In genomic region chr3:24315991-24316390, GRCh38 we compare ENCODE assay signal across 26 cellular contexts.
A peak's percentile ranks its signal among the peaks of the same experiment; 100 is the strongest.
DNase-seq lines count a peak whose midpoint lies in the region; ATAC-seq and TF ChIP-seq lines count a peak whose summit lies in the region.
"Had no signal": no experiment of that assay in that cellular context is flagged by ENCODE, and none has a peak within 500 bp of the region (broad histone marks: within the 10 kb centered on the region; RNA-seq: fewer than 3 reads in every experiment).

No MANE protein-coding gene starts in this region.

- DNase-seq in Caco-2 (no peak), adipocyte (ENCODE audit: low read depth) (peak; percentile 52), fibroblast of peridontal ligament (ENCODE audit: extremely low read depth) (peak; percentile 81), renal cortical epithelial cell (ENCODE audit: low read depth) (peak; percentile 72), NCI-H526 treated with DMSO at 0.1 percent for 48 hours (lab: John Stamatoyannopoulos, UW) (no peak), NCI-H187 treated with DMSO at 0.1 percent for 48 hours (lab: John Stamatoyannopoulos, UW) (no peak)
- DNase-seq: activated CD4-positive, alpha-beta T cell treated with anti-CD3 and anti-CD28 coated beads for 36 hours; activated naive CD4-positive, alpha-beta T cell treated with anti-CD3 and anti-CD28 coated beads for 36 hours; activated T-cell treated with anti-CD3 and anti-CD28 coated beads, Interleukin-2, amount 50 U/mL, for 4 hours; caudate nucleus; CD4-positive, CD25-positive, alpha-beta regulatory T cell; DMS 273 treated with DMSO at 0.1 percent for 48 hours; glutamatergic neuron; left colon; midbrain; MM.1S; natural killer cell; NCI-H1436 treated with DMSO at 0.1 percent for 48 hours; NCI-H2171; SIG-M5; stomach had no signal

- H3K4me1 Mint-ChIP-seq in Caco-2 (ENCODE audit: low read depth, unreplicated experiment), result peaks cover 22% of the 10 kb centered on the region
- H3K4me1 Mint-ChIP-seq: activated CD4-positive, alpha-beta T cell treated with anti-CD3 and anti-CD28 coated beads for 36 hours; CD4-positive, CD25-positive, alpha-beta regulatory T cell; natural killer cell had no signal

- H3K4me3 Mint-ChIP-seq in Caco-2 (ENCODE audit: unreplicated experiment), result peak overlapping the region; percentile 57
- H3K4me3 Mint-ChIP-seq: activated CD4-positive, alpha-beta T cell treated with anti-CD3 and anti-CD28 coated beads for 36 hours; activated naive CD4-positive, alpha-beta T cell treated with anti-CD3 and anti-CD28 coated beads for 36 hours; activated T-cell treated with anti-CD3 and anti-CD28 coated beads, Interleukin-2, amount 50 U/mL, for 4 hours; CD4-positive, CD25-positive, alpha-beta regulatory T cell; natural killer cell had no signal

- CTCF ChIA-PET in Caco-2 (lab: Charles Lee), result no interaction called here

- no peaks in the 10 kb centered on the region for H3K27me3 Mint-ChIP-seq in Caco-2 (ENCODE audit: insufficient read depth, unreplicated experiment)
- H3K27me3 Mint-ChIP-seq: CD4-positive, CD25-positive, alpha-beta regulatory T cell; type B pancreatic cell had no signal

- peaks cover 40% of the 10 kb centered on the region for H3K4me1 ChIP-seq in Caco-2
- H3K4me1 ChIP-seq in adipocyte (ENCODE audit: control insufficient read depth, insufficient read depth, low read length), result peaks cover 46% of the 10 kb centered on the region

- peaks cover 15% of the 10 kb centered on the region for H3K36me3 Mint-ChIP-seq in Caco-2 (ENCODE audit: insufficient read depth, unreplicated experiment)
- H3K36me3 Mint-ChIP-seq: CD4-positive, CD25-positive, alpha-beta regulatory T cell; natural killer cell had no signal

- POLR2A ChIA-PET in Caco-2 (lab: Charles Lee), result no interaction called here

- no peaks in the 10 kb centered on the region for H3K27me3 ChIP-seq in Caco-2 (replicated peaks; ENCODE audit: control insufficient read depth, insufficient read depth, low read length)
- no peaks in the 10 kb centered on the region for H3K27me3 ChIP-seq in adipocyte (replicated peaks; ENCODE audit: control insufficient read depth, insufficient read depth, low read length)
- H3K27me3 ChIP-seq: stomach had no signal

- intact Hi-C loops in Caco-2 (cut with micrococcal nuclease; ENCODE audit: unreplicated experiment), result loop anchor here (2.0 kb wide), 2 partner anchors 45 to 135 kb away; no protein-coding TSS in a partner anchor

- TSS peak; percentile 15 for BruUV-seq in Caco-2 (replicated peaks; lab: Mats Ljungman, UMichigan)

- H3K36me3 ChIP-seq in Caco-2 (ENCODE audit: control insufficient read depth, insufficient read depth, low read length) (no peaks in the 10 kb centered on the region), adipocyte (ENCODE audit: control insufficient read depth, insufficient read depth, low read length, severe bottlenecking) (no peaks in the 10 kb centered on the region)

- H3K9me3 Mint-ChIP-seq in Caco-2 (ENCODE audit: unreplicated experiment), result no peaks in the 10 kb centered on the region
- H3K9me3 Mint-ChIP-seq: type B pancreatic cell had no signal

- peak overlapping the region; percentile 82 for H3K27ac Mint-ChIP-seq in Caco-2 (ENCODE audit: unreplicated experiment)
- H3K27ac Mint-ChIP-seq: activated CD4-positive, alpha-beta T cell treated with anti-CD3 and anti-CD28 coated beads for 36 hours; activated naive CD4-positive, alpha-beta T cell treated with anti-CD3 and anti-CD28 coated beads for 36 hours; CD4-positive, CD25-positive, alpha-beta regulatory T cell; natural killer cell had no signal

- H3K9me3 ChIP-seq in Caco-2 (no peaks in the 10 kb centered on the region), adipocyte (ENCODE audit: control insufficient read depth, low read length) (peaks cover 18% of the 10 kb centered on the region)

- ATAC-seq in GM21447 (IDR thresholded peaks at IDR 0.05; ENCODE audit: unreplicated experiment), result no peak
- ATAC-seq in GM21786 (IDR thresholded peaks at IDR 0.05; ENCODE audit: unreplicated experiment), result no peak
- ATAC-seq: activated CD4-positive, alpha-beta T cell treated with anti-CD3 and anti-CD28 coated beads for 36 hours; activated T-cell treated with anti-CD3 and anti-CD28 coated beads, Interleukin-2, amount 50 U/mL, for 4 hours; HCT116; natural killer cell; right cardiac atrium had no signal

- H3K4me3 ChIP-seq in Caco-2 (ENCODE audit: low read depth, low read length) (no peak overlapping the region), adipocyte (ENCODE audit: low read length) (peak overlapping the region; percentile 59)
- H3K4me3 ChIP-seq: stomach had no signal

- H3K9ac ChIP-seq in adipocyte (ENCODE audit: low read length), result no peak overlapping the region

- TF ChIP-seq CTCF in Caco-2 (IDR thresholded peaks at IDR 0.05; ENCODE audit: insufficient read depth in 1 of 2, low read depth in 1 of 2, low read length in 1 of 2, severe bottlenecking in 1 of 2, unreplicated experiment in 1 of 2), result no peak

Comparison
In these comparisons a context has a peak if more than half of its experiments do, and no peak if none do; other contexts are left out.
1. DNase-seq: peak in adipocyte (single experiment), fibroblast of peridontal ligament (single experiment) and renal cortical epithelial cell (single experiment); none in Caco-2 (0 of 2), NCI-H526 treated with DMSO at 0.1 percent for 48 hours (single experiment) and NCI-H187 treated with DMSO at 0.1 percent for 48 hours (single experiment).